Comparison of ENCODE assay signal across 18 cellular contexts in the genomic region with DNA sequence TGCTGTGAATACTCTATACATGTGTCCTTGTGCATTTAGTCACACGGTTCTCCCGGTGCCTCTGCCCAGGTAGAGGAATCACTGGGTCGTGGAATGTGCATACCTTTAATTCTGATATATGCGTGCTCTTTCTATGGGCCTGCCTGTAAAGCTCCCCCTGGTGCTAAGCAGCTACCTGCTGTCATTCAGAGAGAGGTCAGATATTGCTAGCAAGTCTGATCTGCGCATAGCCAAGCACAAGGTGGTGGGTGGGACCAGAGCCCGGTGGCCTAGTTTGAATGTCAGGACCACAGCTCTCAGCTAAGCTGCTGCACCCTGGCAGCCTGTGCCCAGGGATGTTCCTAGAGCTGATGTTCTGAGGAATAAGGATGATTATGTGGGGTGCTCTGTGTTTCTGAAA. TPM values are rescaled to one million over a fixed set of nuclear protein-coding genes. Genes with fewer than 3 reads are reported as not detected.
DNase-seq lines count a peak whose midpoint lies in the region; ATAC-seq and TF ChIP-seq lines count a peak whose summit lies in the region.
"Had no signal": no experiment of that assay in that cellular context is flagged by ENCODE, and none has a peak within 500 bp of the region (broad histone marks: within the 10 kb centered on the region; RNA-seq: fewer than 3 reads in every experiment).

No MANE protein-coding gene starts in this region.

- H3K9me3 ChIP-seq in OCI-LY1 (ENCODE audit: low read length) = no peaks in the 10 kb centered on the region
- no peaks in the 10 kb centered on the region for H3K9me3 ChIP-seq in left lung
- no peaks in the 10 kb centered on the region for H3K9me3 ChIP-seq in osteoblast (ENCODE audit: low read depth, low read length)
- H3K9me3 ChIP-seq: uterus had no signal

- H2AFZ ChIP-seq in OCI-LY1 (ENCODE audit: low read length) = no peak overlapping the region
- H2AFZ ChIP-seq in osteoblast (ENCODE audit: low read length) = no peak overlapping the region

- H4K20me1 ChIP-seq in OCI-LY1 (ENCODE audit: insufficient read depth, low read length) = no peaks in the 10 kb centered on the region
- H4K20me1 ChIP-seq in osteoblast (ENCODE audit: insufficient read depth, low read length) = peaks cover 7% of the 10 kb centered on the region

- DNase-seq in G401 (ENCODE audit: low spot score) = peak; percentile 60
- peak; percentile 21 for DNase-seq in epithelial cell of esophagus (ENCODE audit: low read depth)
- DNase-seq in left lung = no peak
- DNase-seq in NCI-H2227 (lab: John Stamatoyannopoulos, UW; ENCODE audit: unreplicated experiment) = no peak
- DNase-seq in NCI-H1048 (lab: John Stamatoyannopoulos, UW) = no peak
- DNase-seq in osteoblast (ENCODE audit: insufficient read length, low spot score, missing footprints) = no peak
- DNase-seq: activated CD4-positive, alpha-beta memory T cell treated with anti-CD3 and anti-CD28 coated beads for 36 hours; CD8-positive, alpha-beta T cell; effector memory CD4-positive, alpha-beta T cell; GOT3; NCI-H1694; nephron progenitor cell; OCI-M1; retina; stimulated activated naive CD8-positive, alpha-beta T cell treated with anti-CD3 and anti-CD28 coated beads, Interleukin-15, amount 100 ng/mL, for 72 hours; uterus had no signal

- no peak overlapping the region for H3K27ac ChIP-seq in OCI-LY1 (ENCODE audit: low read depth, low read length, poor library complexity, severe bottlenecking)
- no peak overlapping the region for H3K27ac ChIP-seq in left lung
- no peak overlapping the region for H3K27ac ChIP-seq in osteoblast (ENCODE audit: low read depth, low read length)
- H3K27ac ChIP-seq: uterus had no signal

- H3K4me3 ChIP-seq in OCI-LY1 (ENCODE audit: low read depth, low read length, poor library complexity, severe bottlenecking) = no peak overlapping the region
- H3K4me3 ChIP-seq in epithelial cell of esophagus (ENCODE audit: low read length) = no peak overlapping the region
- H3K4me3 ChIP-seq in left lung = no peak overlapping the region
- H3K4me3 ChIP-seq in osteoblast (ENCODE audit: insufficient read depth, low read length) = no peak overlapping the region
- H3K4me3 ChIP-seq: uterus had no signal

- no peaks in the 10 kb centered on the region for H3K27me3 ChIP-seq in OCI-LY1 (ENCODE audit: insufficient read depth, low read length)
- H3K27me3 ChIP-seq in left lung = no peaks in the 10 kb centered on the region
- no peaks in the 10 kb centered on the region for H3K27me3 ChIP-seq in osteoblast (ENCODE audit: insufficient read depth, low read length)
- H3K27me3 ChIP-seq: uterus had no signal

- H3K4me1 ChIP-seq in OCI-LY1 (ENCODE audit: insufficient read depth, low read length, severe bottlenecking) (no peaks in the 10 kb centered on the region), left lung (peaks cover 0 to 9% of the 10 kb centered on the region in 2 donors), osteoblast (ENCODE audit: insufficient read depth, low read length) (peaks cover 14% of the 10 kb centered on the region)
- H3K4me1 ChIP-seq: uterus had no signal

- ATAC-seq in left lung (peak; percentile 47), GM18870 (IDR thresholded peaks at IDR 0.05; ENCODE audit: unreplicated experiment) (no peak)
- ATAC-seq: CD8-positive, alpha-beta T cell; stimulated activated naive CD8-positive, alpha-beta T cell treated with anti-CD3 and anti-CD28 coated beads, Interleukin-15, amount 100 ng/mL, for 72 hours had no signal

- H3K9ac ChIP-seq in OCI-LY1 (ENCODE audit: low read length) = no peak overlapping the region

- no peaks in the 10 kb centered on the region for H3F3A ChIP-seq in OCI-LY1 (ENCODE audit: insufficient read depth, low read length)

- H3K9me2 ChIP-seq in OCI-LY1 (ENCODE audit: low read depth, low read length) = no peaks in the 10 kb centered on the region

- intact Hi-C loops in left lung (cut with DNase I) = no loop called here

- H3K79me2 ChIP-seq in OCI-LY1 (ENCODE audit: insufficient read depth, low read length) = no peaks in the 10 kb centered on the region
- peaks cover 49% of the 10 kb centered on the region for H3K79me2 ChIP-seq in osteoblast (ENCODE audit: insufficient read depth, low read length)

- no peak overlapping the region for H3K4me2 ChIP-seq in OCI-LY1 (ENCODE audit: low read length)
- H3K4me2 ChIP-seq in osteoblast (ENCODE audit: insufficient read depth, low read length) = no peak overlapping the region

- in situ Hi-C loops in G401 (cut with HindIII; ENCODE audit: low sequenced_read_pairs) = no loop called here

- TF ChIP-seq CTCF in OCI-LY1 (IDR thresholded peaks at IDR 0.05; ENCODE audit: low read length) (peak; percentile 58), epithelial cell of esophagus (IDR thresholded peaks at IDR 0.05; ENCODE audit: insufficient read depth, low read depth, low read length, missing control alignments) (peak; percentile 28), left lung (IDR thresholded peaks at IDR 0.05) (no peak), osteoblast (IDR thresholded peaks at IDR 0.05; ENCODE audit: extremely low read depth, low read depth, low read length) (no peak)

- H3K36me3 ChIP-seq in OCI-LY1 (ENCODE audit: insufficient read depth, low read length) = no peaks in the 10 kb centered on the region
- H3K36me3 ChIP-seq in left lung = no peaks in the 10 kb centered on the region
- no peaks in the 10 kb centered on the region for H3K36me3 ChIP-seq in osteoblast (ENCODE audit: insufficient read depth, low read length)
- H3K36me3 ChIP-seq: uterus had no signal

RNA-seq across cellular contexts. Expression of a gene that starts 33.4 kb away (rescaled TPM):
- total RNA-seq in G401 (2014; rRNA removed; shearing (Covaris generic)) = 1.7 and 5.1 TPM in 2 replicates
- 100 to 1,000 TPM in 1 of 2 donors, 10 to 100 TPM in 1; 93.0 to 116 TPM for total RNA-seq in left lung
- total RNA-seq in osteoblast = 28.6 and 30.4 TPM in 2 replicates

Comparison
In these comparisons a context has a peak if more than half of its experiments do, and no peak if none do; other contexts are left out.
1. DNase-seq: peak in G401 (single experiment) and epithelial cell of esophagus (single experiment); none in left lung (0 of 2), NCI-H2227 (single experiment), NCI-H1048 (single experiment) and osteoblast (single experiment).
2. CTCF ChIP-seq: peak in OCI-LY1 (single experiment) and epithelial cell of esophagus (single experiment); none in left lung (0 of 2) and osteoblast (single experiment).